In genomic region chr2:221134718-221135117, GRCh38 we compare ENCODE assay signal across 22 cellular contexts.
"Had no signal": no experiment of that assay in that cellular context is flagged by ENCODE, and none has a peak within 500 bp of the region (broad histone marks: within the 10 kb centered on the region; RNA-seq: fewer than 3 reads in every experiment).

No MANE protein-coding gene starts in this region.

- H3K36me3 Mint-ChIP-seq: activated naive CD4-positive, alpha-beta T cell treated with anti-CD3 and anti-CD28 coated beads, Interleukin-2, amount 50 U/mL, for 72 hours; brain; natural killer cell; stimulated activated naive B cell treated with anti-CD40 and anti-IgM and Interleukin-4, amounts not matched to agents 10 μg/mL and 1 μg/mL and 100 μg/mL, for 72 hours had no signal

- H3K27me3 Mint-ChIP-seq: activated B cell treated with CpG ODN at 0.5 μM for 24 hours; activated T-cell treated with anti-CD3 and anti-CD28 coated beads, Interleukin-2, amount 50 U/mL, for 24 hours; central memory CD8-positive, alpha-beta T cell; memory B cell; stimulated activated naive B cell treated with anti-CD40 and anti-IgM and Interleukin-4, amounts not matched to agents 10 μg/mL and 1 μg/mL and 100 μg/mL, for 72 hours had no signal

- H3K27ac ChIP-seq: heart left ventricle had no signal

- DNase-seq: activated B cell treated with CpG ODN at 0.5 μM for 24 hours; activated CD4-positive, alpha-beta T cell treated with anti-CD3 and anti-CD28 coated beads, Interleukin-2, amount 50 U/mL, for 4 hours; activated effector memory CD4-positive, alpha-beta T cell treated with anti-CD3 and anti-CD28 coated beads, Interleukin-2, amount 50 U/mL, for 16 hours; activated T-cell treated with anti-CD3 and anti-CD28 coated beads, Interleukin-2, amount 50 U/mL, for 24 hours; amniotic stem cell; cortex of kidney; effector CD8-positive, alpha-beta T cell; foreskin melanocyte; heart left ventricle; islet precursor cell; natural killer cell; nucleus accumbens; right cardiac atrium; small intestine; stimulated activated naive B cell treated with anti-CD40 and anti-IgM and Interleukin-4, amounts not matched to agents 10 μg/mL and 1 μg/mL and 100 μg/mL, for 72 hours; substantia nigra; trophoblast cell had no signal

- FAIRE-seq: small intestine had no signal

- H3K36me3 ChIP-seq: heart left ventricle had no signal

- H3K4me3 Mint-ChIP-seq: activated B cell treated with CpG ODN at 0.5 μM for 24 hours; activated T-cell treated with anti-CD3 and anti-CD28 coated beads, Interleukin-2, amount 50 U/mL, for 24 hours; brain; central memory CD8-positive, alpha-beta T cell; memory B cell; natural killer cell; stimulated activated naive B cell treated with anti-CD40 and anti-IgM and Interleukin-4, amounts not matched to agents 10 μg/mL and 1 μg/mL and 100 μg/mL, for 72 hours had no signal

- ATAC-seq: activated naive CD4-positive, alpha-beta T cell treated with anti-CD3 and anti-CD28 coated beads, Interleukin-2, amount 50 U/mL, for 72 hours; heart left ventricle; left lobe of liver; natural killer cell; right cardiac atrium had no signal

- H3K27me3 ChIP-seq: heart left ventricle had no signal

- H3K9me3 Mint-ChIP-seq: activated B cell treated with CpG ODN at 0.5 μM for 24 hours; activated naive CD4-positive, alpha-beta T cell treated with anti-CD3 and anti-CD28 coated beads, Interleukin-2, amount 50 U/mL, for 72 hours; activated T-cell treated with anti-CD3 and anti-CD28 coated beads, Interleukin-2, amount 50 U/mL, for 24 hours; brain; central memory CD8-positive, alpha-beta T cell; natural killer cell; stimulated activated naive B cell treated with anti-CD40 and anti-IgM and Interleukin-4, amounts not matched to agents 10 μg/mL and 1 μg/mL and 100 μg/mL, for 72 hours had no signal

- H3K4me1 Mint-ChIP-seq: central memory CD8-positive, alpha-beta T cell; natural killer cell had no signal

- H3K4me3 ChIP-seq: heart left ventricle had no signal

- H3K9me3 ChIP-seq: heart left ventricle had no signal

- H3K4me1 ChIP-seq: heart left ventricle had no signal

- H3K27ac Mint-ChIP-seq: activated B cell treated with CpG ODN at 0.5 μM for 24 hours; activated naive CD4-positive, alpha-beta T cell treated with anti-CD3 and anti-CD28 coated beads, Interleukin-2, amount 50 U/mL, for 72 hours; activated T-cell treated with anti-CD3 and anti-CD28 coated beads, Interleukin-2, amount 50 U/mL, for 24 hours; brain; memory B cell; natural killer cell; stimulated activated naive B cell treated with anti-CD40 and anti-IgM and Interleukin-4, amounts not matched to agents 10 μg/mL and 1 μg/mL and 100 μg/mL, for 72 hours had no signal
